Comparison of ENCODE assay signal across 18 cellular contexts in genomic region chr2:232541961-232542714, GRCh38. TPM values are rescaled to one million over a fixed set of nuclear protein-coding genes. Genes with fewer than 3 reads are reported as not detected.
DNase-seq lines count a peak whose midpoint lies in the region; ATAC-seq and TF ChIP-seq lines count a peak whose summit lies in the region.
"Had no signal": no experiment of that assay in that cellular context is flagged by ENCODE, and none has a peak within 500 bp of the region (broad histone marks: within the 10 kb centered on the region; RNA-seq: fewer than 3 reads in every experiment).

No MANE protein-coding gene starts in this region.

- no peak overlapping the region for H3K4me3 Mint-ChIP-seq in activated naive CD4-positive, alpha-beta T cell treated with anti-CD3 and anti-CD28 coated beads for 36 hours
- H3K4me3 Mint-ChIP-seq in chondrocyte (ENCODE audit: unreplicated experiment): no peak overlapping the region

- WGBS in neuronal stem cell (ENCODE audit: extremely low coverage in 2 of 2, insufficient read length in 2 of 2, insufficient replicate concordance in 1 of 2), 2 donors: no CpG with 5 or more reads among the region's 9 CpGs

- H3K14ac ChIP-seq in neuronal stem cell (ENCODE audit: low read length): no peak overlapping the region

- H3K9me3 Mint-ChIP-seq in activated naive CD4-positive, alpha-beta T cell treated with anti-CD3 and anti-CD28 coated beads, Interleukin-2, amount 50 U/mL, for 72 hours: no peaks in the 10 kb centered on the region
- no peaks in the 10 kb centered on the region for H3K9me3 Mint-ChIP-seq in activated naive CD4-positive, alpha-beta T cell treated with anti-CD3 and anti-CD28 coated beads for 36 hours
- H3K9me3 Mint-ChIP-seq in chondrocyte (ENCODE audit: low read depth): no peaks in the 10 kb centered on the region
- H3K9me3 Mint-ChIP-seq: CD14-positive monocyte had no signal

- H3K36me3 ChIP-seq in neuronal stem cell (replicated peaks in 1 of 2; ENCODE audit: control insufficient read depth in 2 of 2, insufficient read depth in 2 of 2, low read length in 2 of 2): peaks cover 11 to 23% of the 10 kb centered on the region in 2 donors

- peaks cover 5 to 23% of the 10 kb centered on the region in 2 donors for H3K36me3 Mint-ChIP-seq in activated naive CD4-positive, alpha-beta T cell treated with anti-CD3 and anti-CD28 coated beads, Interleukin-2, amount 50 U/mL, for 72 hours
- peaks cover 10% of the 10 kb centered on the region for H3K36me3 Mint-ChIP-seq in activated naive CD4-positive, alpha-beta T cell treated with anti-CD3 and anti-CD28 coated beads for 36 hours (ENCODE audit: low read depth)
- H3K36me3 Mint-ChIP-seq in chondrocyte (ENCODE audit: low read depth): peaks cover 4% of the 10 kb centered on the region

- H3K4me1 Mint-ChIP-seq in activated naive CD4-positive, alpha-beta T cell treated with anti-CD3 and anti-CD28 coated beads for 36 hours (ENCODE audit: low read depth): peaks cover 4% of the 10 kb centered on the region
- no peaks in the 10 kb centered on the region for H3K4me1 Mint-ChIP-seq in chondrocyte (ENCODE audit: low read depth)

- no peak overlapping the region for H2BK120ac ChIP-seq in neuronal stem cell (ENCODE audit: low read depth, low read length)

- peak overlapping the region; percentile 36 to 55 for H3K27ac Mint-ChIP-seq in activated naive CD4-positive, alpha-beta T cell treated with anti-CD3 and anti-CD28 coated beads, Interleukin-2, amount 50 U/mL, for 72 hours
- no peak overlapping the region for H3K27ac Mint-ChIP-seq in activated naive CD4-positive, alpha-beta T cell treated with anti-CD3 and anti-CD28 coated beads for 36 hours
- no peak overlapping the region for H3K27ac Mint-ChIP-seq in chondrocyte (ENCODE audit: unreplicated experiment)

- H2BK15ac ChIP-seq in neuronal stem cell (ENCODE audit: low read length): no peak overlapping the region

- H4K91ac ChIP-seq in neuronal stem cell (ENCODE audit: low read depth, low read length, poor library complexity): no peak overlapping the region

- H3K4me3 ChIP-seq in neuronal stem cell (ENCODE audit: low read length in 2 of 2): no peak overlapping the region
- H3K4me3 ChIP-seq: A549, HAP-1 had no signal

- peak overlapping the region; percentile 11 for H3K18ac ChIP-seq in neuronal stem cell (ENCODE audit: low read length)

- H3K27me3 Mint-ChIP-seq in activated naive CD4-positive, alpha-beta T cell treated with anti-CD3 and anti-CD28 coated beads for 36 hours (ENCODE audit: low read depth): peaks cover 7% of the 10 kb centered on the region
- H3K27me3 Mint-ChIP-seq in chondrocyte (ENCODE audit: low read depth): no peaks in the 10 kb centered on the region

- H3K27me3 ChIP-seq in neuronal stem cell (ENCODE audit: control insufficient read depth in 3 of 3, insufficient read depth in 3 of 3, low read depth in 1 of 3, low read length in 3 of 3): no peaks in the 10 kb centered on the region

- no peaks in the 10 kb centered on the region for H3K9me3 ChIP-seq in neuronal stem cell (replicated peaks in 1 of 2; ENCODE audit: control insufficient read depth in 2 of 2, insufficient read depth in 1 of 2, low read depth in 1 of 2, low read length in 2 of 2)
- H3K9me3 ChIP-seq: A549, HAP-1 had no signal

- H4K8ac ChIP-seq in neuronal stem cell (ENCODE audit: low read depth, low read length): no peak overlapping the region

- no peak for TF ChIP-seq CTCF in chondrocyte (IDR thresholded peaks at IDR 0.05)

- H3K4me1 ChIP-seq in neuronal stem cell (ENCODE audit: control insufficient read depth in 2 of 2, insufficient read depth in 1 of 2, low read depth in 1 of 2, low read length in 2 of 2): peaks cover 6 to 15% of the 10 kb centered on the region in 2 donors
- H3K4me1 ChIP-seq: A549, HAP-1 had no signal

- H3K4me2 ChIP-seq in neuronal stem cell (ENCODE audit: insufficient read depth, low read length, poor library complexity, severe bottlenecking): no peak overlapping the region
- H3K4me2 ChIP-seq: A549 had no signal

- H3K27ac ChIP-seq in neuronal stem cell (replicated peaks; ENCODE audit: low read length): no peak overlapping the region
- H3K27ac ChIP-seq: A549 had no signal

- H3K79me1 ChIP-seq in neuronal stem cell (ENCODE audit: low read depth, low read length): peaks cover 6% of the 10 kb centered on the region

- H2BK5ac ChIP-seq in neuronal stem cell (ENCODE audit: low read length): no peak overlapping the region

- H2AK5ac ChIP-seq in neuronal stem cell (ENCODE audit: low read depth, low read length): no peak overlapping the region

- DNase-seq in activated naive CD4-positive, alpha-beta T cell treated with anti-CD3 and anti-CD28 coated beads, Interleukin-2, amount 50 U/mL, for 72 hours (ENCODE audit: low spot score in 2 of 2): peak in 1 of 2 donors; percentile 31
- no peak for DNase-seq in activated naive CD4-positive, alpha-beta T cell treated with anti-CD3 and anti-CD28 coated beads for 36 hours
- DNase-seq in chondrocyte (ENCODE audit: low spot score) (peak; percentile 35), neuronal stem cell (ENCODE audit: low spot score) (no peak), HCEC 1CT (no peak), AG08396 (ENCODE audit: low spot score) (no peak), islet precursor cell (no peak)
- DNase-seq: COR-L47; NCI-H1417; NCI-H187 treated with DMSO at 0.1 percent for 48 hours; NK-92 treated with Interleukin-12 subunit alpha and Interleukin-12 subunit beta, amount 100 ng/mL, for 24 hours; SIG-M5 had no signal

- ATAC-seq in activated naive CD4-positive, alpha-beta T cell treated with anti-CD3 and anti-CD28 coated beads, Interleukin-2, amount 50 U/mL, for 72 hours: no peak
- no peak for ATAC-seq in GM21737 (IDR thresholded peaks at IDR 0.05; ENCODE audit: unreplicated experiment)

- no peak overlapping the region for H2AFZ ChIP-seq in neuronal stem cell (ENCODE audit: low read length)

- no peak overlapping the region for H3K9ac ChIP-seq in neuronal stem cell (ENCODE audit: low read depth, low read length, poor library complexity)

- H2BK12ac ChIP-seq in neuronal stem cell (ENCODE audit: low read length): no peak overlapping the region

- CTCF ChIA-PET in activated naive CD4-positive, alpha-beta T cell treated with anti-CD3 and anti-CD28 coated beads for 36 hours (lab: Charles Lee): no interaction called here

- intact Hi-C loops in activated naive CD4-positive, alpha-beta T cell treated with anti-CD3 and anti-CD28 coated beads for 36 hours (cut with micrococcal nuclease): no loop called here

- no peak overlapping the region for H3K23ac ChIP-seq in neuronal stem cell (ENCODE audit: low read depth, low read length, poor library complexity)

- H3K4ac ChIP-seq in neuronal stem cell (ENCODE audit: low read length): no peak overlapping the region

RNA-seq across cellular contexts. Expression of gene CHRNG, which starts 2.6 kb away (rescaled TPM):
- total RNA-seq in activated naive CD4-positive, alpha-beta T cell treated with anti-CD3 and anti-CD28 coated beads, Interleukin-2, amount 50 U/mL, for 72 hours: not detected
- not detected for total RNA-seq in activated naive CD4-positive, alpha-beta T cell treated with anti-CD3 and anti-CD28 coated beads for 36 hours
- not detected in 3 replicates for total RNA-seq in chondrocyte
- not detected for polyA plus RNA-seq in neuronal stem cell (2013, experiment 1 of 2)
- polyA plus RNA-seq in neuronal stem cell (2013, experiment 2 of 2): not detected
- total RNA-seq: OCI-LY7, RPMI7951 had no signal
- polyA plus RNA-seq: A549, CD14-positive monocyte had no signal

RNA-seq across cellular contexts. Expression of gene TIGD1, which starts 8.2 kb away (rescaled TPM):
- total RNA-seq in activated naive CD4-positive, alpha-beta T cell treated with anti-CD3 and anti-CD28 coated beads, Interleukin-2, amount 50 U/mL, for 72 hours: 1 to 10 TPM; 6.8 to 7.3 TPM
- total RNA-seq in activated naive CD4-positive, alpha-beta T cell treated with anti-CD3 and anti-CD28 coated beads for 36 hours: 1 to 10 TPM; 7.7 to 8.3 TPM
- 3.2 to 6.7 TPM (median 3.3 TPM) in 3 replicates for total RNA-seq in chondrocyte
- 10.3 TPM for polyA plus RNA-seq in neuronal stem cell (2013, experiment 1 of 2)
- polyA plus RNA-seq in neuronal stem cell (2013, experiment 2 of 2): 10.3 TPM

RNA-seq across cellular contexts. Expression of gene EIF4E2, which starts 8.4 kb away (rescaled TPM):
- 10 to 100 TPM; 54.0 to 62.0 TPM for total RNA-seq in activated naive CD4-positive, alpha-beta T cell treated with anti-CD3 and anti-CD28 coated beads, Interleukin-2, amount 50 U/mL, for 72 hours
- total RNA-seq in activated naive CD4-positive, alpha-beta T cell treated with anti-CD3 and anti-CD28 coated beads for 36 hours: 10 to 100 TPM; 46.6 to 54.1 TPM
- total RNA-seq in chondrocyte: 87.1 to 95.7 TPM (median 89.3 TPM) in 3 replicates
- polyA plus RNA-seq in neuronal stem cell (2013, experiment 1 of 2): 57.9 TPM
- 58.5 TPM for polyA plus RNA-seq in neuronal stem cell (2013, experiment 2 of 2)

RNA-seq across cellular contexts. Expression of gene CHRND, which starts 16.2 kb away (rescaled TPM):
- not detected for total RNA-seq in activated naive CD4-positive, alpha-beta T cell treated with anti-CD3 and anti-CD28 coated beads, Interleukin-2, amount 50 U/mL, for 72 hours
- not detected for total RNA-seq in activated naive CD4-positive, alpha-beta T cell treated with anti-CD3 and anti-CD28 coated beads for 36 hours
- not detected in 3 replicates for total RNA-seq in chondrocyte
- 0.18 TPM for polyA plus RNA-seq in neuronal stem cell (2013, experiment 1 of 2)
- polyA plus RNA-seq in neuronal stem cell (2013, experiment 2 of 2): 0.14 TPM
- total RNA-seq: OCI-LY7, RPMI7951 had no signal
- polyA plus RNA-seq: A549, CD14-positive monocyte had no signal

RNA-seq across cellular contexts. Expression of gene PRSS56, which starts 21.9 kb away (rescaled TPM):
- total RNA-seq in activated naive CD4-positive, alpha-beta T cell treated with anti-CD3 and anti-CD28 coated beads, Interleukin-2, amount 50 U/mL, for 72 hours: not detected
- total RNA-seq in activated naive CD4-positive, alpha-beta T cell treated with anti-CD3 and anti-CD28 coated beads for 36 hours: not detected
- not detected in 3 replicates for total RNA-seq in chondrocyte
- not detected for polyA plus RNA-seq in neuronal stem cell (2013, experiment 1 of 2)
- polyA plus RNA-seq in neuronal stem cell (2013, experiment 2 of 2): not detected
- total RNA-seq: OCI-LY7, RPMI7951 had no signal
- polyA plus RNA-seq: A549, CD14-positive monocyte had no signal

Comparison
In these comparisons a context has a peak if more than half of its experiments do, and no peak if none do; other contexts are left out.
1. H3K27ac Mint-ChIP-seq: peak in activated naive CD4-positive, alpha-beta T cell treated with anti-CD3 and anti-CD28 coated beads, Interleukin-2, amount 50 U/mL, for 72 hours (2 of 2); none in activated naive CD4-positive, alpha-beta T cell treated with anti-CD3 and anti-CD28 coated beads for 36 hours (single experiment) and chondrocyte (single experiment).